Comparison of ENCODE assay signal across 8 cellular contexts in genomic region chr6:122609881-122610689, GRCh38. TPM values are rescaled to one million over a fixed set of nuclear protein-coding genes. Genes with fewer than 3 reads are reported as not detected.
A peak's percentile ranks its signal among the peaks of the same experiment; 100 is the strongest.
DNase-seq lines count a peak whose midpoint lies in the region; ATAC-seq and TF ChIP-seq lines count a peak whose summit lies in the region.

Gene PKIB, plus strand, starts transcription at chr6:122610405. Its CDS starts 107,390 bp downstream, at chr6:122717795.

- DNase-seq in NCI-H187 (lab: John Stamatoyannopoulos, UW) (peak; percentile 46 to 57), NCI-H187 treated with DMSO at 0.1 percent for 48 hours (lab: John Stamatoyannopoulos, UW) (no peak), NCI-H146 (lab: John Stamatoyannopoulos, UW) (peak; percentile 99), T-helper 2 cell (peak in 3 of 5 experiments; percentile 13 to 63 (median 15)), mammary epithelial cell (peak; percentile 87), gastrocnemius medialis (peak; percentile 37 to 61)

- no peaks in the 10 kb centered on the region for H3K36me3 ChIP-seq in mammary epithelial cell (ENCODE audit: insufficient read depth, low read length)
- H3K36me3 ChIP-seq in gastrocnemius medialis: no peaks in the 10 kb centered on the region

- H3K9me3 ChIP-seq in mammary epithelial cell (replicated peaks; ENCODE audit: insufficient read depth, low read length) (no peaks in the 10 kb centered on the region), iPS-18c (ENCODE audit: control insufficient read depth, insufficient read depth, low read length) (peaks cover 3% of the 10 kb centered on the region), gastrocnemius medialis (no peaks in the 10 kb centered on the region)

- intact Hi-C loops in mammary epithelial cell (cut with micrococcal nuclease): loop anchor here (1.0 to 5.0 kb wide), 6 partner anchors 62 to 229 kb away; partner anchors contain the start of gene SMPDL3A
- intact Hi-C loops in gastrocnemius medialis (cut with DNase I; ENCODE audit: low total_unique reads): no loop called here

- H3K27me3 ChIP-seq in mammary epithelial cell (ENCODE audit: insufficient read depth, low read length) (no peaks in the 10 kb centered on the region), gastrocnemius medialis (no peaks in the 10 kb centered on the region)

- peak within 1 kb of the TSS; percentile 78 to 88 (median 80) for H3K4me3 ChIP-seq in mammary epithelial cell (replicated peaks in 1 of 3; ENCODE audit: insufficient read depth in 1 of 3, low read depth in 2 of 3, low read length in 3 of 3)
- peak within 1 kb of the TSS; percentile 72 for H3K4me3 ChIP-seq in iPS-18c (ENCODE audit: insufficient read depth, low read depth, low read length)
- H3K4me3 ChIP-seq in gastrocnemius medialis: peak within 1 kb of the TSS; percentile 53 to 65 (median 62)

- peak in 1 of 2 donors; percentile 18 for TF ChIP-seq POLR2A in gastrocnemius medialis (IDR thresholded peaks at IDR 0.05)

- peak within 1 kb of the TSS; percentile 56 for H3K9ac ChIP-seq in mammary epithelial cell (ENCODE audit: insufficient read depth, low read length)

- dilution Hi-C loops in mammary epithelial cell (cut with HindIII; ENCODE audit: low sequenced_read_pairs): loop anchor here (5.0 kb wide), 2 partner anchors 37 to 102 kb away; no protein-coding TSS in a partner anchor

- no peaks in the 10 kb centered on the region for H3K79me2 ChIP-seq in mammary epithelial cell (ENCODE audit: insufficient read depth, low read length)

- TF ChIP-seq CTCF in mammary epithelial cell (conservative IDR thresholded peaks at IDR 0.05 in 1 of 2, IDR thresholded peaks at IDR 0.05 in 1 of 2; ENCODE audit: extremely low read depth in 1 of 2, insufficient read depth in 1 of 2, low read depth in 1 of 2, low read length in 2 of 2) (peak; percentile 43 to 76), gastrocnemius medialis (IDR thresholded peaks at IDR 0.05 in 4 of 5, conservative IDR thresholded peaks at IDR 0.05 in 1 of 5) (peak in 3 of 5 experiments; percentile 10 to 36 (median 31))

- ATAC-seq in HG02884 (IDR thresholded peaks at IDR 0.05; ENCODE audit: unreplicated experiment) (peak; percentile 86), gastrocnemius medialis (peak; percentile 86 to 88)

- BruUV-seq in mammary epithelial cell (replicated peaks; lab: Mats Ljungman, UMichigan): no TSS peak

- H4K20me1 ChIP-seq in mammary epithelial cell (ENCODE audit: insufficient read depth, low read length): no peaks in the 10 kb centered on the region

- H3K27ac ChIP-seq in mammary epithelial cell (ENCODE audit: insufficient read depth, low read depth, low read length) (peak within 1 kb of the TSS; percentile 42), gastrocnemius medialis (peak within 1 kb of the TSS in 1 of 4 donors; percentile 28)

- peak within 1 kb of the TSS; percentile 99 for H2AFZ ChIP-seq in mammary epithelial cell (ENCODE audit: low read depth, low read length)

- peaks cover 14% of the 10 kb centered on the region for H3K4me1 ChIP-seq in mammary epithelial cell (ENCODE audit: insufficient read depth, low read length)
- peaks cover 7 to 11% of the 10 kb centered on the region in 2 donors for H3K4me1 ChIP-seq in gastrocnemius medialis

- CTCF ChIA-PET in mammary epithelial cell (lab: Charles Lee; ENCODE audit: low non-redundant PET): interaction anchor here (0.5 to 1.1 kb wide), 6 partner anchors 40 to 1017 kb away, joined by 3 to 15 read pairs (median 5); no protein-coding TSS in a partner anchor

- H3K4me2 ChIP-seq in mammary epithelial cell (ENCODE audit: insufficient read depth, low read depth, low read length): peak within 1 kb of the TSS; percentile 99

- in situ Hi-C loops in mammary epithelial cell (cut with MboI; ENCODE audit: low sequenced_read_pairs in 2 of 2) (loop anchor here in 1 of 2 donors (10.0 kb wide), 1 partner anchor 115 kb away; no protein-coding TSS in a partner anchor), gastrocnemius medialis (cut with MboI; ENCODE audit: low sequenced_read_pairs in 4 of 4) (no loop called here)

- WGBS in mammary epithelial cell (ENCODE audit: low coverage, missing lambda C conversion rate): 4% methylated on average over 15 of the region's 66 CpGs

RNA-seq across cellular contexts. Expression of gene PKIB, which starts in this region (rescaled TPM):
- total RNA-seq in mammary epithelial cell (10 to 100 TPM in 1 of 2 donors, 1 to 10 TPM in 1; 1.8 to 24.2 TPM), gastrocnemius medialis (1 to 10 TPM in 2 of 4 donors, under 1 TPM in 2; 0.64 to 1.1 (median 0.97) TPM)
- 4.7 TPM for polyA plus RNA-seq in mammary epithelial cell
- 2.9 TPM for polyA minus RNA-seq in mammary epithelial cell
